ENCODE assay signal across 18 cellular contexts in genomic region chr12:109054520-109054919, GRCh38. TPM values are rescaled to one million over a fixed set of nuclear protein-coding genes. Genes with fewer than 3 reads are reported as not detected.
DNase-seq lines count a peak whose midpoint lies in the region; ATAC-seq and TF ChIP-seq lines count a peak whose summit lies in the region.
"Had no signal": no experiment of that assay in that cellular context is flagged by ENCODE, and none has a peak within 500 bp of the region (broad histone marks: within the 10 kb centered on the region; RNA-seq: fewer than 3 reads in every experiment).

No MANE protein-coding gene starts in this region.

- intact Hi-C loops in lower lobe of right lung (cut with DNase I), result no loop called here
- intact Hi-C loops in mammary epithelial cell (cut with micrococcal nuclease), result no loop called here

- no peak for ATAC-seq in activated naive CD4-positive, alpha-beta T cell treated with anti-CD3 and anti-CD28 coated beads, Interleukin-2, amount 50 U/mL, for 72 hours
- ATAC-seq in lower lobe of right lung (no peak), HG03378 (IDR thresholded peaks at IDR 0.05; ENCODE audit: unreplicated experiment) (no peak)

- no peak for DNase-seq in activated naive CD4-positive, alpha-beta T cell treated with anti-CD3 and anti-CD28 coated beads, Interleukin-2, amount 50 U/mL, for 72 hours (ENCODE audit: low spot score in 2 of 2)
- no peak for DNase-seq in lower lobe of right lung
- no peak for DNase-seq in mammary epithelial cell
- no peak for DNase-seq in NCI-H1417 (lab: John Stamatoyannopoulos, UW)
- DNase-seq: DMS 273 treated with DMSO at 0.1 percent for 48 hours; effector CD8-positive, alpha-beta T cell; hippocampal formation; kidney glomerular epithelial cell; midbrain; NCI-H1694; Right ventricle myocardium superior; T-helper 9 cell had no signal

- peaks cover 12% of the 10 kb centered on the region for H3F3A ChIP-seq in DOHH2 (ENCODE audit: control insufficient read depth, insufficient read depth)

- peak overlapping the region in 4 of 11 experiments; percentile 91 to 94 (median 93); a peak in 3 of 22 replicates for H3K9ac ChIP-seq in BLaER1 treated with 17β-estradiol and CSF1 and Interleukin-3, amounts not matched to agents 10 nM and 100 nM
- no peak overlapping the region for H3K9ac ChIP-seq in mammary epithelial cell (ENCODE audit: insufficient read depth, low read length)

- H3K4me3 ChIP-seq in BLaER1 treated with 17β-estradiol and CSF1 and Interleukin-3, amounts not matched to agents 10 nM and 100 nM, result no peak overlapping the region
- H3K4me3 ChIP-seq in DOHH2 (ENCODE audit: low read length) (no peak overlapping the region), lower lobe of right lung (no peak overlapping the region), mammary epithelial cell (replicated peaks in 1 of 3; ENCODE audit: insufficient read depth in 1 of 3, low read depth in 2 of 3, low read length in 3 of 3) (no peak overlapping the region)
- H3K4me3 ChIP-seq: right atrium auricular region had no signal

- H4K20me1 ChIP-seq in BLaER1 treated with 17β-estradiol and CSF1 and Interleukin-3, amounts not matched to agents 10 nM and 100 nM, result no peaks in the 10 kb centered on the region
- H4K20me1 ChIP-seq in DOHH2 (ENCODE audit: control insufficient read depth, insufficient read depth, low read depth, low read length) (no peaks in the 10 kb centered on the region), mammary epithelial cell (ENCODE audit: insufficient read depth, low read length) (no peaks in the 10 kb centered on the region)

- peaks cover 13% of the 10 kb centered on the region in 2 donors for H3K36me3 Mint-ChIP-seq in activated naive CD4-positive, alpha-beta T cell treated with anti-CD3 and anti-CD28 coated beads, Interleukin-2, amount 50 U/mL, for 72 hours

- H2AFZ ChIP-seq in mammary epithelial cell (ENCODE audit: low read depth, low read length), result no peak overlapping the region

- H3K27ac Mint-ChIP-seq in activated naive CD4-positive, alpha-beta T cell treated with anti-CD3 and anti-CD28 coated beads, Interleukin-2, amount 50 U/mL, for 72 hours, result peak overlapping the region; percentile 94 to 98

- no peaks in the 10 kb centered on the region for H3K9me2 ChIP-seq in DOHH2 (replicated peaks; ENCODE audit: control insufficient read depth, low read length)

- H3K27me3 ChIP-seq in BLaER1 treated with 17β-estradiol and CSF1 and Interleukin-3, amounts not matched to agents 10 nM and 100 nM, result no peaks in the 10 kb centered on the region
- no peaks in the 10 kb centered on the region for H3K27me3 ChIP-seq in DOHH2 (ENCODE audit: control insufficient read depth, low read length)
- H3K27me3 ChIP-seq in lower lobe of right lung (ENCODE audit: low read depth), result no peaks in the 10 kb centered on the region
- H3K27me3 ChIP-seq in mammary epithelial cell (ENCODE audit: insufficient read depth, low read length), result no peaks in the 10 kb centered on the region
- H3K27me3 ChIP-seq: neutrophil, right atrium auricular region had no signal

- H3K27ac ChIP-seq in BLaER1 treated with 17β-estradiol and CSF1 and Interleukin-3, amounts not matched to agents 10 nM and 100 nM, result no peak overlapping the region
- H3K27ac ChIP-seq in DOHH2 (ENCODE audit: low read depth, low read length) (no peak overlapping the region), lower lobe of right lung (peak overlapping the region; percentile 94), mammary epithelial cell (ENCODE audit: insufficient read depth, low read depth, low read length) (no peak overlapping the region)

- H3K9me3 ChIP-seq in BLaER1 treated with 17β-estradiol and CSF1 and Interleukin-3, amounts not matched to agents 10 nM and 100 nM (replicated peaks in 1 of 11), result no peaks in the 10 kb centered on the region
- H3K9me3 ChIP-seq in DOHH2 (ENCODE audit: control insufficient read depth, insufficient read depth, low read length) (no peaks in the 10 kb centered on the region), lower lobe of right lung (no peaks in the 10 kb centered on the region), mammary epithelial cell (replicated peaks; ENCODE audit: insufficient read depth, low read length) (no peaks in the 10 kb centered on the region)
- H3K9me3 ChIP-seq: neutrophil, right atrium auricular region had no signal

- dilution Hi-C loops in mammary epithelial cell (cut with HindIII; ENCODE audit: low sequenced_read_pairs), result no loop called here

- CTCF ChIA-PET in mammary epithelial cell (lab: Charles Lee; ENCODE audit: low non-redundant PET), result no interaction called here

- no TSS peak for BruUV-seq in mammary epithelial cell (replicated peaks; lab: Mats Ljungman, UMichigan)

- H3K79me2 ChIP-seq in DOHH2 (ENCODE audit: control insufficient read depth, low read length) (peaks cover 33% of the 10 kb centered on the region), mammary epithelial cell (ENCODE audit: insufficient read depth, low read length) (peaks cover 9% of the 10 kb centered on the region)

- H3K4me2 ChIP-seq in BLaER1 treated with 17β-estradiol and CSF1 and Interleukin-3, amounts not matched to agents 10 nM and 100 nM, result peak overlapping the region in 10 of 11 experiments; percentile 85 to 99 (median 96); a peak in 13 of 22 replicates
- peak overlapping the region; percentile 71; the same call in 1 of the 2 replicates for H3K4me2 ChIP-seq in DOHH2 (ENCODE audit: low read length)
- no peak overlapping the region for H3K4me2 ChIP-seq in mammary epithelial cell (ENCODE audit: insufficient read depth, low read depth, low read length)

- in situ Hi-C loops in mammary epithelial cell (cut with MboI; ENCODE audit: low sequenced_read_pairs in 2 of 2), result no loop called here

- H3K36me3 ChIP-seq in BLaER1 treated with 17β-estradiol and CSF1 and Interleukin-3, amounts not matched to agents 10 nM and 100 nM, result peaks cover 17 to 33% (median 23%) of the 10 kb centered on the region in 11 experiments
- H3K36me3 ChIP-seq in DOHH2 (ENCODE audit: control insufficient read depth, low read length) (peaks cover 28% of the 10 kb centered on the region), lower lobe of right lung (peaks cover 29% of the 10 kb centered on the region), mammary epithelial cell (ENCODE audit: insufficient read depth, low read length) (no peaks in the 10 kb centered on the region)

- peaks cover 14 to 23% (median 19%) of the 10 kb centered on the region in 10 experiments for H3K4me1 ChIP-seq in BLaER1 treated with 17β-estradiol and CSF1 and Interleukin-3, amounts not matched to agents 10 nM and 100 nM
- H3K4me1 ChIP-seq in DOHH2 (ENCODE audit: control insufficient read depth, low read length), result peaks cover 39% of the 10 kb centered on the region
- H3K4me1 ChIP-seq in lower lobe of right lung, result peaks cover 24% of the 10 kb centered on the region
- H3K4me1 ChIP-seq in mammary epithelial cell (ENCODE audit: insufficient read depth, low read length), result peaks cover 11% of the 10 kb centered on the region

- no peak for TF ChIP-seq CTCF in DOHH2 (IDR thresholded peaks at IDR 0.05; ENCODE audit: low read depth, low read length, poor library complexity, severe bottlenecking)
- no peak for TF ChIP-seq CTCF in lower lobe of right lung (IDR thresholded peaks at IDR 0.05)
- TF ChIP-seq CTCF in mammary epithelial cell (conservative IDR thresholded peaks at IDR 0.05 in 1 of 2, IDR thresholded peaks at IDR 0.05 in 1 of 2; ENCODE audit: extremely low read depth in 1 of 2, insufficient read depth in 1 of 2, low read depth in 1 of 2, low read length in 2 of 2), result no peak

- H3K9me3 Mint-ChIP-seq in activated naive CD4-positive, alpha-beta T cell treated with anti-CD3 and anti-CD28 coated beads, Interleukin-2, amount 50 U/mL, for 72 hours, result no peaks in the 10 kb centered on the region

RNA-seq across cellular contexts. Expression of gene USP30, which starts 2.1 kb away (rescaled TPM):
- 10 to 100 TPM; 10.4 to 21.0 TPM for total RNA-seq in activated naive CD4-positive, alpha-beta T cell treated with anti-CD3 and anti-CD28 coated beads, Interleukin-2, amount 50 U/mL, for 72 hours
- total RNA-seq in lower lobe of right lung (13.9 TPM), mammary epithelial cell (10 to 100 TPM; 10.0 to 13.5 TPM)
- 6.1 TPM for polyA plus RNA-seq in mammary epithelial cell
- polyA minus RNA-seq in mammary epithelial cell, result 44.2 TPM

RNA-seq across cellular contexts. Expression of gene SVOP, which starts 33.7 kb away (rescaled TPM):
- not detected for total RNA-seq in activated naive CD4-positive, alpha-beta T cell treated with anti-CD3 and anti-CD28 coated beads, Interleukin-2, amount 50 U/mL, for 72 hours
- total RNA-seq in lower lobe of right lung, result not detected
- under 1 TPM in 1 of 2 donors, not detected in 1; under 0.01 TPM for total RNA-seq in mammary epithelial cell
- polyA plus RNA-seq in mammary epithelial cell, result not detected
- polyA minus RNA-seq in mammary epithelial cell, result not detected
- total RNA-seq: MCF 10A had no signal

RNA-seq across cellular contexts. Expression of gene ALKBH2, which starts 38.8 kb away (rescaled TPM):
- 10 to 100 TPM; 32.7 to 33.9 TPM for total RNA-seq in activated naive CD4-positive, alpha-beta T cell treated with anti-CD3 and anti-CD28 coated beads, Interleukin-2, amount 50 U/mL, for 72 hours
- total RNA-seq in lower lobe of right lung (9.6 TPM), mammary epithelial cell (10 to 100 TPM; 15.2 to 23.9 TPM)
- 23.1 TPM for polyA plus RNA-seq in mammary epithelial cell
- polyA minus RNA-seq in mammary epithelial cell, result 34.9 TPM

RNA-seq across cellular contexts. Expression of gene UNG, which starts 42.9 kb away (rescaled TPM):
- 10 to 100 TPM; 49.3 to 74.9 TPM for total RNA-seq in activated naive CD4-positive, alpha-beta T cell treated with anti-CD3 and anti-CD28 coated beads, Interleukin-2, amount 50 U/mL, for 72 hours
- 20.5 TPM for total RNA-seq in lower lobe of right lung
- 10 to 100 TPM; 34.2 to 37.7 TPM for total RNA-seq in mammary epithelial cell
- 38.6 TPM for polyA plus RNA-seq in mammary epithelial cell
- polyA minus RNA-seq in mammary epithelial cell, result 32.7 TPM
